ENCODE assay signal across 1 cellular context in the genomic region with DNA sequence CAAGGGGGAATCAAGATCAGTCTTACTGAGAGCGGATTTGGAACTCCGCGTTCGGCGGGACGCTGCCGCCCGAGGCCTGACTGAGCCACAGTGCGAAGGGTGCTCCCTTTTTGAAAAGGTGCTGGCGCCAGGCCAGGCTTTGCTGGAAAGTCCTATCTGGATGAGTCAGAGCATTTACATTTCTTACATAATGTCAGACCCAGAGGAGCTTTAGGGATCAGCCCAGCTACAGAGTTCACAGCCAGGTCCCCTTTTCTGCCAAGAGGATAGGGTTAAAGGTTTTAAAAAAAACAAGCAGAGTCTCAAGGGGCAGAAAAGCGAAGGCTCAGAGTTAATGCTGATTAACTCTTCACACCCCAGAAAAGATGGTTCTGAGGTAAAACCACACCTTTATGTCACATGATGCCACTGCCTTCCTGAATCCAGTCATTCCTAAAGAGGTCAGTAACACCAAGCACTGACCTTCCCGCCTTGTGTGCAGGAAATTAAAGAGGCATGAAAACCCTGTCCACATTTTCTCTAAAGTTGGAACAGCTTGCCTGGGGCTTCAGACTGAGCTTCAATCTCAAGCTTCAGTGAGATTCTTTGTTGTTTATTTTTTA.
A peak's percentile ranks its signal among the peaks of the same experiment; 100 is the strongest.
TF ChIP-seq lines count a peak whose summit lies in the region.

No MANE protein-coding gene starts in this region.

TF ChIP-seq in HepG2, 621 proteins besides CTCF, POLR2A, EP300 and RAD21 (continued from another document and continues in another):
- TF ChIP-seq, protein P1, sequence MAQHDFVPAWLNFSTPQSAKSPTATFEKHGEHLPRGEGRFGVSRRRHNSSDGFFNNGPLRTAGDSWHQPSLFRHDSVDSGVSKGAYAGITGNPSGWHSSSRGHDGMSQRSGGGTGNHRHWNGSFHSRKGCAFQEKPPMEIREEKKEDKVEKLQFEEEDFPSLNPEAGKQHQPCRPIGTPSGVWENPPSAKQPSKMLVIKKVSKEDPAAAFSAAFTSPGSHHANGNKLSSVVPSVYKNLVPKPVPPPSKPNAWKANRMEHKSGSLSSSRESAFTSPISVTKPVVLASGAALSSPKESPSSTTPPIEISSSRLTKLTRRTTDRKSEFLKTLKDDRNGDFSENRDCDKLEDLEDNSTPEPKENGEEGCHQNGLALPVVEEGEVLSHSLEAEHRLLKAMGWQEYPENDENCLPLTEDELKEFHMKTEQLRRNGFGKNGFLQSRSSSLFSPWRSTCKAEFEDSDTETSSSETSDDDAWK (CRISPR knock-in tag; IDR thresholded peaks at IDR 0.05), result no peak
- TF ChIP-seq ATF1 (CRISPR knock-in tag; IDR thresholded peaks at IDR 0.05) (no peak), ZNF644 (CRISPR knock-in tag; IDR thresholded peaks at IDR 0.05; ENCODE audit: low read depth) (no peak), ZNF552 (CRISPR knock-in tag; IDR thresholded peaks at IDR 0.05; ENCODE audit: borderline replicate concordance) (no peak), FOSL2 (CRISPR knock-in tag; IDR thresholded peaks at IDR 0.05) (peak; percentile 99), SRSF9 (IDR thresholded peaks at IDR 0.05; ENCODE audit: borderline replicate concordance, insufficient read depth, low read depth, low read length, poor library complexity, severe bottlenecking) (no peak), ARNT2 (CRISPR knock-in tag; IDR thresholded peaks at IDR 0.05; ENCODE audit: low read depth) (no peak), EEA1 (CRISPR knock-in tag; IDR thresholded peaks at IDR 0.05; ENCODE audit: borderline replicate concordance) (no peak), GZF1 (CRISPR knock-in tag; IDR thresholded peaks at IDR 0.05) (no peak), ZNF235 (CRISPR knock-in tag; IDR thresholded peaks at IDR 0.05; ENCODE audit: borderline replicate concordance) (no peak), ZNF614 (CRISPR knock-in tag; IDR thresholded peaks at IDR 0.05; ENCODE audit: borderline replicate concordance) (no peak), ELF4 (CRISPR knock-in tag; IDR thresholded peaks at IDR 0.05; ENCODE audit: borderline replicate concordance) (no peak), BORCS8-MEF2B (CRISPR knock-in tag; IDR thresholded peaks at IDR 0.05) (peak; percentile 46; the same call in 1 of the 2 replicates), ZIK1 (CRISPR knock-in tag; IDR thresholded peaks at IDR 0.05; ENCODE audit: borderline replicate concordance, low read depth) (no peak), U2AF2 (IDR thresholded peaks at IDR 0.05; ENCODE audit: low read depth, low read length) (no peak), FOXA3 (CRISPR knock-in tag; IDR thresholded peaks at IDR 0.05) (peak; percentile 51), GABPA (IDR thresholded peaks at IDR 0.05; ENCODE audit: low read depth, low read length) (no peak), GABPA (CRISPR knock-in tag; IDR thresholded peaks at IDR 0.05; ENCODE audit: low read depth) (no peak), BHLHE40 (IDR thresholded peaks at IDR 0.05; ENCODE audit: low read length) (no peak), HES4 (CRISPR knock-in tag; IDR thresholded peaks at IDR 0.05; ENCODE audit: borderline replicate concordance) (no peak), MED1 (CRISPR knock-in tag; IDR thresholded peaks at IDR 0.05) (peak; percentile 58; the same call in 1 of the 2 replicates), ESRRA (CRISPR knock-in tag; IDR thresholded peaks at IDR 0.05; ENCODE audit: low read depth) (no peak), ZKSCAN8 (CRISPR knock-in tag; IDR thresholded peaks at IDR 0.05; ENCODE audit: borderline replicate concordance) (0 out of 2 replicates have a peak, but pooled peaks have one; percentile 42), SMYD3 (CRISPR knock-in tag; IDR thresholded peaks at IDR 0.05) (no peak), ZNF451 (CRISPR knock-in tag; IDR thresholded peaks at IDR 0.05) (no peak), KDM2A (CRISPR knock-in tag; IDR thresholded peaks at IDR 0.05; ENCODE audit: borderline replicate concordance, low read depth) (peak; percentile 38; the same call in 1 of the 2 replicates), ZNF878 (CRISPR knock-in tag; IDR thresholded peaks at IDR 0.05) (peak; percentile 69; the same call in 1 of the 2 replicates), TOE1 (CRISPR knock-in tag; IDR thresholded peaks at IDR 0.05) (no peak), GLI4 (CRISPR knock-in tag; IDR thresholded peaks at IDR 0.05; ENCODE audit: borderline replicate concordance) (no peak)
- TF ChIP-seq, protein P2, sequence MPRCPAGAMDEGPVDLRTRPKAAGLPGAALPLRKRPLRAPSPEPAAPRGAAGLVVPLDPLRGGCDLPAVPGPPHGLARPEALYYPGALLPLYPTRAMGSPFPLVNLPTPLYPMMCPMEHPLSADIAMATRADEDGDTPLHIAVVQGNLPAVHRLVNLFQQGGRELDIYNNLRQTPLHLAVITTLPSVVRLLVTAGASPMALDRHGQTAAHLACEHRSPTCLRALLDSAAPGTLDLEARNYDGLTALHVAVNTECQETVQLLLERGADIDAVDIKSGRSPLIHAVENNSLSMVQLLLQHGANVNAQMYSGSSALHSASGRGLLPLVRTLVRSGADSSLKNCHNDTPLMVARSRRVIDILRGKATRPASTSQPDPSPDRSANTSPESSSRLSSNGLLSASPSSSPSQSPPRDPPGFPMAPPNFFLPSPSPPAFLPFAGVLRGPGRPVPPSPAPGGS (CRISPR knock-in tag; IDR thresholded peaks at IDR 0.05), result no peak
- TF ChIP-seq, protein P3, sequence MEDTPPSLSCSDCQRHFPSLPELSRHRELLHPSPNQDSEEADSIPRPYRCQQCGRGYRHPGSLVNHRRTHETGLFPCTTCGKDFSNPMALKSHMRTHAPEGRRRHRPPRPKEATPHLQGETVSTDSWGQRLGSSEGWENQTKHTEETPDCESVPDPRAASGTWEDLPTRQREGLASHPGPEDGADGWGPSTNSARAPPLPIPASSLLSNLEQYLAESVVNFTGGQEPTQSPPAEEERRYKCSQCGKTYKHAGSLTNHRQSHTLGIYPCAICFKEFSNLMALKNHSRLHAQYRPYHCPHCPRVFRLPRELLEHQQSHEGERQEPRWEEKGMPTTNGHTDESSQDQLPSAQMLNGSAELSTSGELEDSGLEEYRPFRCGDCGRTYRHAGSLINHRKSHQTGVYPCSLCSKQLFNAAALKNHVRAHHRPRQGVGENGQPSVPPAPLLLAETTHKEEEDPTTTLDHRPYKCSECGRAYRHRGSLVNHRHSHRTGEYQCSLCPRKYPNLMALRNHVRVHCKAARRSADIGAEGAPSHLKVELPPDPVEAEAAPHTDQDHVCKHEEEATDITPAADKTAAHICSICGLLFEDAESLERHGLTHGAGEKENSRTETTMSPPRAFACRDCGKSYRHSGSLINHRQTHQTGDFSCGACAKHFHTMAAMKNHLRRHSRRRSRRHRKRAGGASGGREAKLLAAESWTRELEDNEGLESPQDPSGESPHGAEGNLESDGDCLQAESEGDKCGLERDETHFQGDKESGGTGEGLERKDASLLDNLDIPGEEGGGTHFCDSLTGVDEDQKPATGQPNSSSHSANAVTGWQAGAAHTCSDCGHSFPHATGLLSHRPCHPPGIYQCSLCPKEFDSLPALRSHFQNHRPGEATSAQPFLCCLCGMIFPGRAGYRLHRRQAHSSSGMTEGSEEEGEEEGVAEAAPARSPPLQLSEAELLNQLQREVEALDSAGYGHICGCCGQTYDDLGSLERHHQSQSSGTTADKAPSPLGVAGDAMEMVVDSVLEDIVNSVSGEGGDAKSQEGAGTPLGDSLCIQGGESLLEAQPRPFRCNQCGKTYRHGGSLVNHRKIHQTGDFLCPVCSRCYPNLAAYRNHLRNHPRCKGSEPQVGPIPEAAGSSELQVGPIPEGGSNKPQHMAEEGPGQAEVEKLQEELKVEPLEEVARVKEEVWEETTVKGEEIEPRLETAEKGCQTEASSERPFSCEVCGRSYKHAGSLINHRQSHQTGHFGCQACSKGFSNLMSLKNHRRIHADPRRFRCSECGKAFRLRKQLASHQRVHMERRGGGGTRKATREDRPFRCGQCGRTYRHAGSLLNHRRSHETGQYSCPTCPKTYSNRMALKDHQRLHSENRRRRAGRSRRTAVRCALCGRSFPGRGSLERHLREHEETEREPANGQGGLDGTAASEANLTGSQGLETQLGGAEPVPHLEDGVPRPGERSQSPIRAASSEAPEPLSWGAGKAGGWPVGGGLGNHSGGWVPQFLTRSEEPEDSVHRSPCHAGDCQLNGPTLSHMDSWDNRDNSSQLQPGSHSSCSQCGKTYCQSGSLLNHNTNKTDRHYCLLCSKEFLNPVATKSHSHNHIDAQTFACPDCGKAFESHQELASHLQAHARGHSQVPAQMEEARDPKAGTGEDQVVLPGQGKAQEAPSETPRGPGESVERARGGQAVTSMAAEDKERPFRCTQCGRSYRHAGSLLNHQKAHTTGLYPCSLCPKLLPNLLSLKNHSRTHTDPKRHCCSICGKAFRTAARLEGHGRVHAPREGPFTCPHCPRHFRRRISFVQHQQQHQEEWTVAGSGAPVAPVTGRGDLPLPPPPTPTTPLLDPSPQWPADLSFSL (CRISPR knock-in tag; IDR thresholded peaks at IDR 0.05), result no peak
- TF ChIP-seq, protein P4, sequence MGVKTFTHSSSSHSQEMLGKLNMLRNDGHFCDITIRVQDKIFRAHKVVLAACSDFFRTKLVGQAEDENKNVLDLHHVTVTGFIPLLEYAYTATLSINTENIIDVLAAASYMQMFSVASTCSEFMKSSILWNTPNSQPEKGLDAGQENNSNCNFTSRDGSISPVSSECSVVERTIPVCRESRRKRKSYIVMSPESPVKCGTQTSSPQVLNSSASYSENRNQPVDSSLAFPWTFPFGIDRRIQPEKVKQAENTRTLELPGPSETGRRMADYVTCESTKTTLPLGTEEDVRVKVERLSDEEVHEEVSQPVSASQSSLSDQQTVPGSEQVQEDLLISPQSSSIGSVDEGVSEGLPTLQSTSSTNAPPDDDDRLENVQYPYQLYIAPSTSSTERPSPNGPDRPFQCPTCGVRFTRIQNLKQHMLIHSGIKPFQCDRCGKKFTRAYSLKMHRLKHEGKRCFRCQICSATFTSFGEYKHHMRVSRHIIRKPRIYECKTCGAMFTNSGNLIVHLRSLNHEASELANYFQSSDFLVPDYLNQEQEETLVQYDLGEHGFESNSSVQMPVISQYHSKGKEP (CRISPR knock-in tag; IDR thresholded peaks at IDR 0.05), result no peak
- TF ChIP-seq, protein P5, sequence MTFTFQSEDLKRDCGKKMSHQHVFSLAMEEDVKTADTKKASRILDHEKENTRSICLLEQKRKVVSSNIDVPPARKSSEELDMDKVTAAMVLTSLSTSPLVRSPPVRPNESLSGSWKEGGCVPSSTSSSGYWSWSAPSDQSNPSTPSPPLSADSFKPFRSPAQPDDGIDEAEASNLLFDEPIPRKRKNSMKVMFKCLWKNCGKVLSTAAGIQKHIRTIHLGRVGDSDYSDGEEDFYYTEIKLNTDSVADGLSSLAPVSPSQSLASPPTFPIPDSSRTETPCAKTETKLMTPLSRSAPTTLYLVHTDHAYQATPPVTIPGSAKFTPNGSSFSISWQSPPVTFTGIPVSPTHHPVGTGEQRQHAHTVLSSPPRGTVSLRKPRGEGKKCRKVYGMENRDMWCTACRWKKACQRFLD (CRISPR knock-in tag; IDR thresholded peaks at IDR 0.05; ENCODE audit: borderline replicate concordance), result no peak
- TF ChIP-seq, protein P6, sequence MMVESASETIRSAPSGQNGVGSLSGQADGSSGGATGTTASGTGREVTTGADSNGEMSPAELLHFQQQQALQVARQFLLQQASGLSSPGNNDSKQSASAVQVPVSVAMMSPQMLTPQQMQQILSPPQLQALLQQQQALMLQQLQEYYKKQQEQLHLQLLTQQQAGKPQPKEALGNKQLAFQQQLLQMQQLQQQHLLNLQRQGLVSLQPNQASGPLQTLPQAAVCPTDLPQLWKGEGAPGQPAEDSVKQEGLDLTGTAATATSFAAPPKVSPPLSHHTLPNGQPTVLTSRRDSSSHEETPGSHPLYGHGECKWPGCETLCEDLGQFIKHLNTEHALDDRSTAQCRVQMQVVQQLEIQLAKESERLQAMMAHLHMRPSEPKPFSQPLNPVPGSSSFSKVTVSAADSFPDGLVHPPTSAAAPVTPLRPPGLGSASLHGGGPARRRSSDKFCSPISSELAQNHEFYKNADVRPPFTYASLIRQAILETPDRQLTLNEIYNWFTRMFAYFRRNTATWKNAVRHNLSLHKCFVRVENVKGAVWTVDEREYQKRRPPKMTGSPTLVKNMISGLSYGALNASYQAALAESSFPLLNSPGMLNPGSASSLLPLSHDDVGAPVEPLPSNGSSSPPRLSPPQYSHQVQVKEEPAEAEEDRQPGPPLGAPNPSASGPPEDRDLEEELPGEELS (CRISPR knock-in tag; IDR thresholded peaks at IDR 0.05), result 0 out of 2 replicates have a peak, but pooled peaks have one; percentile 23
- TF ChIP-seq, protein P7, sequence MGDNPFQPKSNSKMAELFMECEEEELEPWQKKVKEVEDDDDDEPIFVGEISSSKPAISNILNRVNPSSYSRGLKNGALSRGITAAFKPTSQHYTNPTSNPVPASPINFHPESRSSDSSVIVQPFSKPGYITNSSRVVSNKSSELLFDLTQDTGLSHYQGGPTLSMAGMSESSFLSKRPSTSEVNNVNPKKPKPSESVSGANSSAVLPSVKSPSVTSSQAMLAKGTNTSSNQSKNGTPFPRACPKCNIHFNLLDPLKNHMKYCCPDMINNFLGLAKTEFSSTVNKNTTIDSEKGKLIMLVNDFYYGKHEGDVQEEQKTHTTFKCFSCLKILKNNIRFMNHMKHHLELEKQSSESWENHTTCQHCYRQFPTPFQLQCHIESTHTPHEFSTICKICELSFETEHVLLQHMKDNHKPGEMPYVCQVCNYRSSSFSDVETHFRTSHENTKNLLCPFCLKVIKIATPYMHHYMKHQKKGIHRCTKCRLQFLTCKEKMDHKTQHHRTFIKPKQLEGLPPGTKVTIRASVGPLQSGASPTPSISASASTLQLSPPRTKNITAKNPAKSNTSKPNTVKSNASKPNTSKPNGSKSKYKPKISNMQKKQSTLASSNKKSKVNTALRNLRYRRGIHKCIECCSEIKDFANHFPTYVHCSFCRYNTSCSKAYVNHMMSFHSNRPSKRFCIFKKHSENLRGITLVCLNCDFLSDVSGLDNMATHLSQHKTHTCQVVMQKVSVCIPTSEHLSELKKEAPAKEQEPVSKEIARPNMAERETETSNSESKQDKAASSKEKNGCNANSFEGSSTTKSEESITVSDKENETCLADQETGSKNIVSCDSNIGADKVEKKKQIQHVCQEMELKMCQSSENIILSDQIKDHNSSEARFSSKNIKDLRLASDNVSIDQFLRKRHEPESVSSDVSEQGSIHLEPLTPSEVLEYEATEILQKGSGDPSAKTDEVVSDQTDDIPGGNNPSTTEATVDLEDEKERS (CRISPR knock-in tag; IDR thresholded peaks at IDR 0.05), result no peak
- TF ChIP-seq, protein P8, sequence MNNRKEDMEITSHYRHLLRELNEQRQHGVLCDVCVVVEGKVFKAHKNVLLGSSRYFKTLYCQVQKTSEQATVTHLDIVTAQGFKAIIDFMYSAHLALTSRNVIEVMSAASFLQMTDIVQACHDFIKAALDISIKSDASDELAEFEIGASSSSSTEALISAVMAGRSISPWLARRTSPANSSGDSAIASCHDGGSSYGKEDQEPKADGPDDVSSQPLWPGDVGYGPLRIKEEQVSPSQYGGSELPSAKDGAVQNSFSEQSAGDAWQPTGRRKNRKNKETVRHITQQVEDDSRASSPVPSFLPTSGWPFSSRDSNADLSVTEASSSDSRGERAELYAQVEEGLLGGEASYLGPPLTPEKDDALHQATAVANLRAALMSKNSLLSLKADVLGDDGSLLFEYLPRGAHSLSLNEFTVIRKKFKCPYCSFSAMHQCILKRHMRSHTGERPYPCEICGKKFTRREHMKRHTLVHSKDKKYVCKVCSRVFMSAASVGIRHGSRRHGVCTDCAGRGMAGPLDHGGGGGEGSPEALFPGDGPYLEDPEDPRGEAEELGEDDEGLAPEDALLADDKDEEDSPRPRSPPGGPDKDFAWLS (CRISPR knock-in tag; IDR thresholded peaks at IDR 0.05; ENCODE audit: borderline replicate concordance), result no peak
